In genomic region chr3:3196148-3196861, GRCh38 we compare ENCODE assay signal across 10 cellular contexts. TPM values are rescaled to one million over a fixed set of nuclear protein-coding genes. Genes with fewer than 3 reads are reported as not detected.
DNase-seq lines count a peak whose midpoint lies in the region; ATAC-seq and TF ChIP-seq lines count a peak whose summit lies in the region.
"Had no signal": no experiment of that assay in that cellular context is flagged by ENCODE, and none has a peak within 500 bp of the region (broad histone marks: within the 10 kb centered on the region; RNA-seq: fewer than 3 reads in every experiment).

No MANE protein-coding gene starts in this region.

- H3K36me3 ChIP-seq in BE2C (no peaks in the 10 kb centered on the region), kidney epithelial cell (ENCODE audit: control insufficient read depth, insufficient read depth, low read length) (no peaks in the 10 kb centered on the region)
- H3K36me3 ChIP-seq: stomach had no signal

- H3K4me1 ChIP-seq in BE2C, result no peaks in the 10 kb centered on the region

- TF ChIP-seq CTCF in BE2C (IDR thresholded peaks at IDR 0.05; ENCODE audit: low read depth, low read length) (peak; percentile 56), kidney epithelial cell (IDR thresholded peaks at IDR 0.05; ENCODE audit: insufficient read depth, low read length, poor library complexity, severe bottlenecking) (peak; percentile 67)

- DNase-seq in BE2C, result peak; percentile 7
- DNase-seq in SKM-1 treated with dmso at 0.1 percent for 144 hours (lab: John Stamatoyannopoulos, UW; ENCODE audit: unreplicated experiment), result peak; percentile 13
- DNase-seq in kidney epithelial cell (ENCODE audit: low read depth), result no peak
- no peak for DNase-seq in DMS153 treated with DMSO at 0.1 percent for 48 hours (lab: John Stamatoyannopoulos, UW; ENCODE audit: unreplicated experiment)
- no peak for DNase-seq in hepatic stellate cell (ENCODE audit: low spot score)
- no peak for DNase-seq in GDM1 (lab: John Stamatoyannopoulos, UW)
- no peak for DNase-seq in NCI-H146 treated with DMSO at 0.1 percent for 48 hours (lab: John Stamatoyannopoulos, UW; ENCODE audit: unreplicated experiment)
- DNase-seq: stomach had no signal

- ATAC-seq in GM19351 (IDR thresholded peaks at IDR 0.05; ENCODE audit: unreplicated experiment), result peak; percentile 36

- H3K27me3 ChIP-seq in BE2C, result no peaks in the 10 kb centered on the region
- H3K27me3 ChIP-seq in kidney epithelial cell (ENCODE audit: control insufficient read depth, insufficient read depth, low read length), result no peaks in the 10 kb centered on the region
- H3K27me3 ChIP-seq: stomach had no signal

- H3K4me3 ChIP-seq in BE2C (ENCODE audit: low read depth, low read length) (no peak overlapping the region), kidney epithelial cell (ENCODE audit: low read depth, low read length) (no peak overlapping the region)
- H3K4me3 ChIP-seq: lung, stomach had no signal

- H3K9me3 ChIP-seq in BE2C, result no peaks in the 10 kb centered on the region
- H3K9me3 ChIP-seq: stomach had no signal

RNA-seq across cellular contexts. Expression of gene CRBN, which starts 16.8 kb away (rescaled TPM):
- 13.0 TPM for polyA plus RNA-seq in BE2C (2012; ENCODE audit: insufficient read depth, insufficient read length, low read depth)
- 39.6 and 43.9 TPM in 2 replicates for total RNA-seq in kidney epithelial cell

Comparison
In these comparisons a context has a peak if more than half of its experiments do, and no peak if none do; other contexts are left out.
1. DNase-seq: peak in BE2C (single experiment) and SKM-1 treated with dmso at 0.1 percent for 144 hours (single experiment); none in kidney epithelial cell (single experiment), DMS153 treated with DMSO at 0.1 percent for 48 hours (single experiment), hepatic stellate cell (single experiment), GDM1 (single experiment) and NCI-H146 treated with DMSO at 0.1 percent for 48 hours (single experiment).